ENCODE assay signal across 1 cellular context in genomic region chr5:65886387-65886786, GRCh38.
TF ChIP-seq lines count a peak whose summit lies in the region.

No MANE protein-coding gene starts in this region.

TF ChIP-seq in SK-N-SH treated with all-trans-retinoic acid at 6 μM for 48 hours, 23 proteins besides CTCF, POLR2A, EP300 and RAD21 (continued from another document):
- TF ChIP-seq BACH2 (CRISPR knock-in tag; IDR thresholded peaks at IDR 0.05; ENCODE audit: borderline replicate concordance) = no peak
- TF ChIP-seq POU6F1 (CRISPR knock-in tag; IDR thresholded peaks at IDR 0.05; ENCODE audit: borderline replicate concordance, low read depth) = no peak
- TF ChIP-seq PPARA (CRISPR knock-in tag; IDR thresholded peaks at IDR 0.05; ENCODE audit: borderline replicate concordance) = no peak
